In the genomic region with DNA sequence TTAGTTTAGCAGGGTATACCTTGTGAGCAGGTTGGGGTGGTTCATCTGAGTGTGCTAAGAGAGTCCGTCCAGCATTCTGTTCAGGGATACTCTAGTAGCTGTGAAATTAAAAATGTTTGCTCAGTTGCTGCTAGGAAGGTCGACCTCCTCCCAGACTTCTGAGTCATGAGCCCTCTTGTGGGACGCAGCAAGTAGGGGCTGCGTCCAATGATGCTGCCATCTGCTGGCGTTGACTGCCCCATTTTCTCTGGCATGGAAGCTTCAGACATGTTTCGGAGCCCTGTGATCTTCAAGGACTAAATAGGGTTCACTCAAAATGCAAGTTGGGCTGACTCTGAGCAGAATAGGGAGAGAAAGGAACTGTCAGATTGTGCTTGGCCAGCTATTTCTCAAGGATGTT, we compare ENCODE assay signal across 8 cellular contexts.
DNase-seq lines count a peak whose midpoint lies in the region; ATAC-seq and TF ChIP-seq lines count a peak whose summit lies in the region.

No MANE protein-coding gene starts in this region.

- H3K4me2 ChIP-seq in Loucy (ENCODE audit: low read depth, low read length, poor library complexity, severe bottlenecking), result no peak overlapping the region

- H3K4me3 ChIP-seq in Loucy (ENCODE audit: low read length, poor library complexity, severe bottlenecking) (no peak overlapping the region), left ventricle myocardium inferior (no peak overlapping the region)

- H3K4me1 ChIP-seq in Loucy (ENCODE audit: insufficient read depth, low read length, poor library complexity, severe bottlenecking) (no peaks in the 10 kb centered on the region), left ventricle myocardium inferior (no peaks in the 10 kb centered on the region)

- H3K9me2 ChIP-seq in Loucy (replicated peaks; ENCODE audit: low read depth, low read length), result no peaks in the 10 kb centered on the region

- H3K36me3 Mint-ChIP-seq in activated T-cell treated with anti-CD3 and anti-CD28 coated beads, Interleukin-2, amount 50 U/mL, for 72 hours (ENCODE audit: insufficient read depth in 2 of 2), result no peaks in the 10 kb centered on the region

- H3K27ac ChIP-seq in left ventricle myocardium inferior (replicated peaks), result no peak overlapping the region

- peak; percentile 67 for DNase-seq in activated effector memory CD4-positive, alpha-beta T cell treated with anti-CD3 and anti-CD28 coated beads, Interleukin-2, amount 50 U/mL, for 16 hours
- DNase-seq in activated effector memory CD4-positive, alpha-beta T cell treated with Interleukin-2 at 50 U/mL for 16 hours, result no peak
- DNase-seq in activated T-cell treated with anti-CD3 and anti-CD28 coated beads, Interleukin-2, amount 50 U/mL, for 72 hours, result peak; percentile 8 to 25
- DNase-seq in left ventricle myocardium inferior, result peak; percentile 16
- peak in 3 of 4 experiments; percentile 1 to 32 (median 6) for DNase-seq in stimulated activated CD4-positive, alpha-beta T cell treated with anti-CD3 and anti-CD28 coated beads, Interleukin-1b, Interleukin-23, amount 100 ng/mL, for 24 hours (ENCODE audit: low read depth in 4 of 4, low spot score in 1 of 4)
- no peak for DNase-seq in NCI-H2081 treated with DMSO at 0.1 percent for 48 hours (lab: John Stamatoyannopoulos, UW)

- H2AFZ ChIP-seq in Loucy (ENCODE audit: low read length), result no peak overlapping the region

- no peak overlapping the region for H3K4me3 Mint-ChIP-seq in activated T-cell treated with anti-CD3 and anti-CD28 coated beads, Interleukin-2, amount 50 U/mL, for 72 hours

- H3K36me3 ChIP-seq in Loucy (ENCODE audit: insufficient read depth, low read length) (no peaks in the 10 kb centered on the region), left ventricle myocardium inferior (no peaks in the 10 kb centered on the region)

- H3K79me2 ChIP-seq in Loucy (ENCODE audit: insufficient read depth, low read length), result no peaks in the 10 kb centered on the region

- peaks cover 2 to 5% of the 10 kb centered on the region in 2 donors for H3K9me3 Mint-ChIP-seq in activated T-cell treated with anti-CD3 and anti-CD28 coated beads, Interleukin-2, amount 50 U/mL, for 72 hours

- no peaks in the 10 kb centered on the region for H3F3A ChIP-seq in Loucy (ENCODE audit: low read depth)

- TF ChIP-seq CTCF in Loucy (conservative IDR thresholded peaks at IDR 0.05; ENCODE audit: low read length), result peak; percentile 61
- TF ChIP-seq CTCF in left ventricle myocardium inferior (IDR thresholded peaks at IDR 0.05; ENCODE audit: borderline replicate concordance), result peak; percentile 44

- H3K27me3 ChIP-seq in Loucy (ENCODE audit: insufficient read depth, low read length, poor library complexity, severe bottlenecking), result no peaks in the 10 kb centered on the region
- no peaks in the 10 kb centered on the region for H3K27me3 ChIP-seq in left ventricle myocardium inferior (ENCODE audit: low read depth)

- H3K27me3 Mint-ChIP-seq in activated T-cell treated with anti-CD3 and anti-CD28 coated beads, Interleukin-2, amount 50 U/mL, for 72 hours (ENCODE audit: low read depth), result no peaks in the 10 kb centered on the region

- H3K27ac Mint-ChIP-seq in activated T-cell treated with anti-CD3 and anti-CD28 coated beads, Interleukin-2, amount 50 U/mL, for 72 hours, result no peak overlapping the region

- no peaks in the 10 kb centered on the region for H4K20me1 ChIP-seq in Loucy (ENCODE audit: insufficient read depth, low read length, poor library complexity, severe bottlenecking)

- ATAC-seq in activated T-cell treated with anti-CD3 and anti-CD28 coated beads, Interleukin-2, amount 50 U/mL, for 72 hours (replicated peaks in 1 of 2), result peak in 1 of 2 donors; percentile 25
- ATAC-seq in GM18519 (IDR thresholded peaks at IDR 0.05; ENCODE audit: low FRiP score, unreplicated experiment), result no peak

- no peaks in the 10 kb centered on the region for H3K4me1 Mint-ChIP-seq in activated T-cell treated with anti-CD3 and anti-CD28 coated beads, Interleukin-2, amount 50 U/mL, for 72 hours (ENCODE audit: low read depth)

- intact Hi-C loops in left ventricle myocardium inferior (cut with micrococcal nuclease), result no loop called here

- H3K9ac ChIP-seq in Loucy (ENCODE audit: low read depth, low read length, poor library complexity, severe bottlenecking), result no peak overlapping the region

- H3K9me3 ChIP-seq in Loucy (ENCODE audit: insufficient read depth, low read depth, low read length) (peaks cover 13% of the 10 kb centered on the region), left ventricle myocardium inferior (replicated peaks) (peaks cover 18% of the 10 kb centered on the region)

Comparison
In these comparisons a context has a peak if more than half of its experiments do, and no peak if none do; other contexts are left out.
1. DNase-seq: peak in activated effector memory CD4-positive, alpha-beta T cell treated with anti-CD3 and anti-CD28 coated beads, Interleukin-2, amount 50 U/mL, for 16 hours (single experiment), activated T-cell treated with anti-CD3 and anti-CD28 coated beads, Interleukin-2, amount 50 U/mL, for 72 hours (2 of 2), left ventricle myocardium inferior (single experiment) and stimulated activated CD4-positive, alpha-beta T cell treated with anti-CD3 and anti-CD28 coated beads, Interleukin-1b, Interleukin-23, amount 100 ng/mL, for 24 hours (3 of 4); none in activated effector memory CD4-positive, alpha-beta T cell treated with Interleukin-2 at 50 U/mL for 16 hours (single experiment) and NCI-H2081 treated with DMSO at 0.1 percent for 48 hours (single experiment).